30 cellular contexts compared by ENCODE assay signal in the genomic region with DNA sequence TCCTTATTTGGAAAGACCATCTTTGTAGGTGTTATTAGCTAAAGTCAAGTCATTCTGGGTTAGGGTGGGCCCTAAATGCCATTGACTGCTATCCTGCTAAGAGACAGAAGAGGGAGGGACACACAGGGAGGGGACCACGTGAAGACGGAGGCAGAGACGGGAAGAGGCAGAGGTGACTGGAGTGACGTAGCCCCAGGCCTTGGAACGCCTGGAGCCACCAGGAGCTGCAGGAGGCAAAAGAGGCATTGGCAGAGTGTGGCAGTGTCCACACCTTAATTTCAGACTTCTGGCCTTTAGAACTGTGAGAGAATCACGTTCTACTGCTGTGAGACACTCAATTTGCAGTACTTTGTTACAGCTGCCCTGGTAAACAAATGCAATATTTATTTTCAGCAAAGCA. TPM values are rescaled to one million over a fixed set of nuclear protein-coding genes. Genes with fewer than 3 reads are reported as not detected.
"Had no signal": no experiment of that assay in that cellular context is flagged by ENCODE, and none has a peak within 500 bp of the region (broad histone marks: within the 10 kb centered on the region; RNA-seq: fewer than 3 reads in every experiment).

No MANE protein-coding gene starts in this region.

- H3K4me3 ChIP-seq: adrenal gland, SK-N-MC had no signal

- H3K9me3 ChIP-seq: adrenal gland had no signal

- H3K36me3 ChIP-seq: adrenal gland had no signal

- ATAC-seq: activated CD8-positive, alpha-beta T cell treated with anti-CD3 and anti-CD28 coated beads for 36 hours; activated T-cell treated with anti-CD3 and anti-CD28 coated beads, Interleukin-2, amount 50 U/mL, for 72 hours; Panc1; Right ventricle myocardium inferior; T-cell had no signal

- H3K4me1 ChIP-seq: adrenal gland had no signal

- H3K27me3 ChIP-seq: adrenal gland had no signal

- DNase-seq: activated CD4-positive, alpha-beta T cell treated with anti-CD3 and anti-CD28 coated beads for 4 hours; activated CD4-positive, CD25-positive, alpha-beta regulatory T cell; activated CD8-positive, alpha-beta memory T cell treated with anti-CD3 and anti-CD28 coated beads, Interleukin-2, amount 50 U/mL, for 4 hours; activated CD8-positive, alpha-beta T cell treated with anti-CD3 and anti-CD28 coated beads for 36 hours; activated gamma-delta T cell treated with Interleukin-2 at 50 U/mL for 16 hours; activated naive CD4-positive, alpha-beta T cell treated with anti-CD3 and anti-CD28 coated beads, Interleukin-2, amount 50 U/mL, for 16 hours; activated naive CD8-positive, alpha-beta T cell treated with anti-CD3 and anti-CD28 coated beads, Interleukin-2, amount 10 ng/mL, durations not matched to agents 7 days and 5 days; activated T-cell treated with anti-CD3 and anti-CD28 coated beads, Interleukin-2, amount 50 U/mL, for 72 hours; adrenal gland; anterior cingulate cortex; caudate nucleus; Karpas-422; MM.1S; NCI-H1105; NCI-H1436; NCI-H1694 treated with DMSO at 0.1 percent for 48 hours; NCI-H2029 treated with DMSO at 0.1 percent for 48 hours; NCI-H345; NCI-H510A; NCI-H526 treated with DMSO at 0.1 percent for 48 hours; NK-92 treated with Interleukin-12 subunit alpha and Interleukin-12 subunit beta, amount 100 ng/mL, for 24 hours; OCI-M1; RPMI8226; T-cell; T-helper 2 cell; T1000 had no signal

RNA-seq across cellular contexts. Expression of gene TMEM235, which starts 31.0 kb away (rescaled TPM):
- total RNA-seq: activated CD8-positive, alpha-beta T cell treated with anti-CD3 and anti-CD28 coated beads for 36 hours; activated naive CD8-positive, alpha-beta T cell treated with anti-CD3 and anti-CD28 coated beads, Interleukin-2, amount 10 ng/mL, durations not matched to agents 7 days and 5 days; activated T-cell treated with anti-CD3 and anti-CD28 coated beads, Interleukin-2, amount 50 U/mL, for 72 hours; activated T-helper 2 cell treated with anti-CD3 and anti-CD28 coated beads, Interferon-gamma antibody, Interleukin-2, Interleukin-4, amounts not matched to agents 10 μg/mL and 5 μg/mL and 100 μg/mL, durations not matched to agents 14 hours and 24 hours and 36 hours; adrenal gland; Right ventricle myocardium inferior; T-cell had no signal
